Comparison of ENCODE assay signal across 8 cellular contexts in genomic region chr11:120929664-120930154, GRCh38.
DNase-seq lines count a peak whose midpoint lies in the region; ATAC-seq and TF ChIP-seq lines count a peak whose summit lies in the region.

No MANE protein-coding gene starts in this region.

- H3K27ac ChIP-seq in breast epithelium: peak overlapping the region in 1 of 2 donors; percentile 19
- H3K27ac ChIP-seq in right lobe of liver: no peak overlapping the region

- no peaks in the 10 kb centered on the region for H3K9me3 Mint-ChIP-seq in stimulated activated naive CD8-positive, alpha-beta T cell treated with anti-CD3 and anti-CD28 coated beads, Interleukin-15, amount 100 ng/mL, for 72 hours

- TF ChIP-seq POLR2A in breast epithelium (IDR thresholded peaks at IDR 0.05): no peak
- TF ChIP-seq POLR2A in right lobe of liver (IDR thresholded peaks at IDR 0.05): no peak

- no peak overlapping the region for H3K4me3 Mint-ChIP-seq in stimulated activated naive CD8-positive, alpha-beta T cell treated with anti-CD3 and anti-CD28 coated beads, Interleukin-15, amount 100 ng/mL, for 72 hours

- H3K4me1 ChIP-seq in breast epithelium: no peaks in the 10 kb centered on the region
- H3K4me1 ChIP-seq in right lobe of liver: no peaks in the 10 kb centered on the region

- intact Hi-C loops in breast epithelium (cut with DNase I; ENCODE audit: low total_unique reads): no loop called here
- intact Hi-C loops in right lobe of liver (cut with DNase I): no loop called here

- WGBS in right lobe of liver (ENCODE audit: insufficient coverage, low coverage, low lambda C conversion rate, missing lambda C conversion rate): 8% methylated on average over 5 of the region's 13 CpGs

- no peak overlapping the region for H3K4me3 ChIP-seq in breast epithelium
- no peak overlapping the region for H3K4me3 ChIP-seq in right lobe of liver

- no peaks in the 10 kb centered on the region for H3K4me1 Mint-ChIP-seq in stimulated activated naive CD8-positive, alpha-beta T cell treated with anti-CD3 and anti-CD28 coated beads, Interleukin-15, amount 100 ng/mL, for 72 hours

- DNase-seq in GDM1 (lab: John Stamatoyannopoulos, UW) (peak; percentile 12), HuH-7.5 (ENCODE audit: low spot score) (peak; percentile 42), SK-MEL-5 (ENCODE audit: low read depth, low spot score) (peak; percentile 64), breast epithelium (ENCODE audit: low spot score in 2 of 2) (no peak), right lobe of liver (peak in 1 of 3 donors; percentile 42)
- DNase-seq in stimulated activated naive CD8-positive, alpha-beta T cell treated with anti-CD3 and anti-CD28 coated beads, Interleukin-15, amount 100 ng/mL, for 72 hours: peak; percentile 29 to 39

- no peaks in the 10 kb centered on the region for H3K9me3 ChIP-seq in breast epithelium
- no peaks in the 10 kb centered on the region for H3K9me3 ChIP-seq in right lobe of liver

- H3K27ac Mint-ChIP-seq in stimulated activated naive CD8-positive, alpha-beta T cell treated with anti-CD3 and anti-CD28 coated beads, Interleukin-15, amount 100 ng/mL, for 72 hours: no peak overlapping the region

- ATAC-seq in right lobe of liver (peak; percentile 72 to 87 (median 76)), HG02970 (IDR thresholded peaks at IDR 0.05; ENCODE audit: low FRiP score, unreplicated experiment) (no peak), HG03095 (IDR thresholded peaks at IDR 0.05; ENCODE audit: unreplicated experiment) (no peak)
- peak; percentile 57 for ATAC-seq in stimulated activated naive CD8-positive, alpha-beta T cell treated with anti-CD3 and anti-CD28 coated beads, Interleukin-15, amount 100 ng/mL, for 72 hours

- TF ChIP-seq CTCF in breast epithelium (IDR thresholded peaks at IDR 0.05) (peak in 2 of 3 donors; percentile 29 to 50), right lobe of liver (IDR thresholded peaks at IDR 0.05) (peak; percentile 35 to 59 (median 50))

- in situ Hi-C loops in SK-MEL-5 (cut with HindIII; ENCODE audit: low pct_unique_long_range_greater_than_20kb, low sequenced_read_pairs): no loop called here

- no peaks in the 10 kb centered on the region for H3K27me3 Mint-ChIP-seq in stimulated activated naive CD8-positive, alpha-beta T cell treated with anti-CD3 and anti-CD28 coated beads, Interleukin-15, amount 100 ng/mL, for 72 hours

- H3K27me3 ChIP-seq in breast epithelium (no peaks in the 10 kb centered on the region), right lobe of liver (no peaks in the 10 kb centered on the region)

- H3K36me3 ChIP-seq in breast epithelium (no peaks in the 10 kb centered on the region), right lobe of liver (no peaks in the 10 kb centered on the region)

Comparison
In these comparisons a context has a peak if more than half of its experiments do, and no peak if none do; other contexts are left out.
1. DNase-seq: peak in GDM1 (single experiment), HuH-7.5 (single experiment), SK-MEL-5 (single experiment) and stimulated activated naive CD8-positive, alpha-beta T cell treated with anti-CD3 and anti-CD28 coated beads, Interleukin-15, amount 100 ng/mL, for 72 hours (2 of 2); none in breast epithelium (0 of 2).
2. ATAC-seq: peak in right lobe of liver (4 of 4) and stimulated activated naive CD8-positive, alpha-beta T cell treated with anti-CD3 and anti-CD28 coated beads, Interleukin-15, amount 100 ng/mL, for 72 hours (single experiment); none in HG02970 (single experiment) and HG03095 (single experiment).